Comparison of ENCODE assay signal across 12 cellular contexts in the genomic region with DNA sequence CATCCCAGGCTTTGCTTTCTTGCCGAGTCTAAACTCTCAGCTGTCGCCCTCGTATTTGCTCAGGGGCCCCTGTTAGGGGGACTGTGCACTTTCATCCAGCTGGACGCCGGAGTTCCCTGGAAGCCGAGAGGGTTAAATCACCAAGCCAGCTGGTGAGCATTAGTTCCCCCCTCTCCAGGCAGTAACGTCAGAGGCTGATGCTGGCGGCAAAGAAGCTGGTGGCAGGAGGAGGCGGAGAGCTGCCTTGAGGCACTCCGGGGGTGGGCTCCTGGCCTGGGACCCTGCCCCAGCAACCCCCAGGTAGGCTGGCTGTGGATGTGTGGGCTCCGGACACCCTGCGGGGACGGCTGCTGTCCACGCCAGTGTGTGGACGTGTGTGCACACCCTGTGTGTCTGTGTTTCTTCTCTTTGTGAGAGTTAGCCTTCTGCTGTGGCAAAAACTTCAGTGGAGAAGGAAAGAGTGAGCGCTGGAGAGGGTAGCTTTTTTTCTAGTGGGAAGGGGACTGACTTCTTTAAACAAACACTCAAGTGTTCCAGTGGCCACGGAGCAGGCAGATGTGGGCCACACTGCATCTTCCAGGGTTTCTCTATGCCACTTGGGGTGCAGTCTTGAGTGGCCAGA.
DNase-seq lines count a peak whose midpoint lies in the region; ATAC-seq and TF ChIP-seq lines count a peak whose summit lies in the region.
"Had no signal": no experiment of that assay in that cellular context is flagged by ENCODE, and none has a peak within 500 bp of the region (broad histone marks: within the 10 kb centered on the region; RNA-seq: fewer than 3 reads in every experiment).

No MANE protein-coding gene starts in this region.

- H3K36me3 Mint-ChIP-seq in activated naive CD8-positive, alpha-beta T cell treated with anti-CD3 and anti-CD28 coated beads for 36 hours: no peaks in the 10 kb centered on the region
- H3K36me3 Mint-ChIP-seq: CD4-positive, CD25-positive, alpha-beta regulatory T cell had no signal

- H3K36me3 ChIP-seq in muscle layer of duodenum (ENCODE audit: control insufficient read depth in 1 of 2, insufficient read depth in 2 of 2, low read length in 2 of 2): no peaks in the 10 kb centered on the region

- H3K4me1 ChIP-seq in muscle layer of duodenum (ENCODE audit: control insufficient read depth in 1 of 2, insufficient read depth in 2 of 2, low read length in 2 of 2): peaks cover 3 to 32% of the 10 kb centered on the region in 2 donors

- POLR2A ChIA-PET in AG04449 (lab: Yijun Ruan, JAX): interaction anchor here (1.0 to 2.0 kb wide), 6 partner anchors 11 to 255 kb away, joined by 3 to 7 read pairs (median 4); no protein-coding TSS in a partner anchor

- no peaks in the 10 kb centered on the region for H3K9me3 Mint-ChIP-seq in activated naive CD8-positive, alpha-beta T cell treated with anti-CD3 and anti-CD28 coated beads for 36 hours
- H3K9me3 Mint-ChIP-seq: CD4-positive, CD25-positive, alpha-beta regulatory T cell had no signal

- H3K27me3 Mint-ChIP-seq in activated naive CD8-positive, alpha-beta T cell treated with anti-CD3 and anti-CD28 coated beads for 36 hours: no peaks in the 10 kb centered on the region
- H3K27me3 Mint-ChIP-seq: CD4-positive, CD25-positive, alpha-beta regulatory T cell had no signal

- TF ChIP-seq CTCF in AG04449 (IDR thresholded peaks at IDR 0.05; ENCODE audit: insufficient read depth, low read length, missing control alignments) (no peak), choroid plexus epithelial cell (conservative IDR thresholded peaks at IDR 0.05; ENCODE audit: low read depth, low read length) (no peak)

- no peak overlapping the region for H3K4me3 Mint-ChIP-seq in activated naive CD8-positive, alpha-beta T cell treated with anti-CD3 and anti-CD28 coated beads for 36 hours
- H3K4me3 Mint-ChIP-seq: CD4-positive, CD25-positive, alpha-beta regulatory T cell had no signal

- H3K4me3 ChIP-seq in AG04449 (ENCODE audit: low read depth, low read length) (peak overlapping the region; percentile 61), choroid plexus epithelial cell (ENCODE audit: low read depth, low read length) (peak overlapping the region; percentile 35), muscle layer of duodenum (ENCODE audit: low read depth in 1 of 2, low read length in 2 of 2) (peak overlapping the region in 1 of 2 donors; percentile 42)

- DNase-seq in AG04449 (ENCODE audit: low read depth, low spot score) (no peak), NCI-H1694 (lab: John Stamatoyannopoulos, UW) (peak; percentile 64), choroid plexus epithelial cell (ENCODE audit: low read depth) (peak; percentile 61), CD1c-positive myeloid dendritic cell (ENCODE audit: extremely low spot score) (no peak)
- no peak for DNase-seq in activated naive CD8-positive, alpha-beta T cell treated with anti-CD3 and anti-CD28 coated beads for 36 hours
- DNase-seq: activated CD4-positive, alpha-beta T cell treated with anti-CD3 and anti-CD28 coated beads, Interleukin-2, amount 50 U/mL, for 1 hour; CD4-positive, CD25-positive, alpha-beta regulatory T cell; NCI-H226; stimulated activated naive CD8-positive, alpha-beta T cell treated with anti-CD3 and anti-CD28 coated beads, Interleukin-15, Interleukin-2, amounts not matched to agents 100 U/mL and 50 U/mL, for 24 hours had no signal

- no peaks in the 10 kb centered on the region for H3K27me3 ChIP-seq in muscle layer of duodenum (ENCODE audit: low read depth, low read length)

- CTCF ChIA-PET in AG04449 (lab: Yijun Ruan, JAX): interaction anchor here (1.6 to 2.2 kb wide), 3 partner anchors 125 to 257 kb away, joined by 5 to 10 read pairs (median 7); no protein-coding TSS in a partner anchor

- H3K9me3 ChIP-seq in muscle layer of duodenum (ENCODE audit: control insufficient read depth in 1 of 2, low read length in 2 of 2): no peaks in the 10 kb centered on the region

- H3K27ac Mint-ChIP-seq in activated naive CD8-positive, alpha-beta T cell treated with anti-CD3 and anti-CD28 coated beads for 36 hours: no peak overlapping the region
- H3K27ac Mint-ChIP-seq: CD4-positive, CD25-positive, alpha-beta regulatory T cell had no signal

- no peaks in the 10 kb centered on the region for H3K4me1 Mint-ChIP-seq in activated naive CD8-positive, alpha-beta T cell treated with anti-CD3 and anti-CD28 coated beads for 36 hours
- H3K4me1 Mint-ChIP-seq: CD4-positive, CD25-positive, alpha-beta regulatory T cell had no signal

- H3K27ac ChIP-seq in muscle layer of duodenum (ENCODE audit: low read length): peak overlapping the region; percentile 39

- ATAC-seq in HG03280 (IDR thresholded peaks at IDR 0.05; ENCODE audit: unreplicated experiment) (no peak), GM18861 (IDR thresholded peaks at IDR 0.05; ENCODE audit: unreplicated experiment) (no peak)
- ATAC-seq: stimulated activated naive CD8-positive, alpha-beta T cell treated with anti-CD3 and anti-CD28 coated beads, Interleukin-15, Interleukin-2, amounts not matched to agents 100 U/mL and 50 U/mL, for 24 hours had no signal

Comparison
In these comparisons a context has a peak if more than half of its experiments do, and no peak if none do; other contexts are left out.
1. DNase-seq: peak in NCI-H1694 (single experiment) and choroid plexus epithelial cell (single experiment); none in AG04449 (single experiment), CD1c-positive myeloid dendritic cell (single experiment) and activated naive CD8-positive, alpha-beta T cell treated with anti-CD3 and anti-CD28 coated beads for 36 hours (single experiment).